ENCODE assay signal across 30 cellular contexts in genomic region chr17:8847891-8848290, GRCh38. TPM values are rescaled to one million over a fixed set of nuclear protein-coding genes. Genes with fewer than 3 reads are reported as not detected.
DNase-seq lines count a peak whose midpoint lies in the region; ATAC-seq, FAIRE-seq and TF ChIP-seq lines count a peak whose summit lies in the region.
"Had no signal": no experiment of that assay in that cellular context is flagged by ENCODE, and none has a peak within 500 bp of the region (broad histone marks: within the 10 kb centered on the region; RNA-seq: fewer than 3 reads in every experiment).

No MANE protein-coding gene starts in this region.

- H3K27ac ChIP-seq in heart left ventricle = peak overlapping the region; percentile 49 to 89 (median 70)
- peak overlapping the region; percentile 96 for H3K27ac ChIP-seq in right cardiac atrium (ENCODE audit: low read length)
- no peak overlapping the region for H3K27ac ChIP-seq in pancreas
- no peak overlapping the region for H3K27ac ChIP-seq in adrenal gland
- H3K27ac ChIP-seq: HL-60, PC-9 had no signal

- TF ChIP-seq POLR2A in heart left ventricle (IDR thresholded peaks at IDR 0.05) (no peak), adrenal gland (IDR thresholded peaks at IDR 0.05) (no peak)

- peak; percentile 72 for ATAC-seq in Right ventricle myocardium inferior
- ATAC-seq in heart left ventricle = peak; percentile 67 to 81 (median 76)
- peak; percentile 78 for ATAC-seq in right cardiac atrium
- ATAC-seq in pancreas = no peak
- no peak for ATAC-seq in GM18517 (IDR thresholded peaks at IDR 0.05; ENCODE audit: unreplicated experiment)
- ATAC-seq: HCT116 had no signal

- intact Hi-C loops in Right ventricle myocardium inferior (cut with DNase I) (no loop called here), cardiac septum (cut with DNase I) (no loop called here), heart left ventricle (cut with DNase I) (loop anchor here in 1 of 10 donors (5.0 kb wide), 1 partner anchor 39 kb away; no protein-coding TSS in a partner anchor), right cardiac atrium (cut with DNase I) (no loop called here), pancreas (cut with DNase I) (no loop called here), adrenal gland (cut with DNase I) (no loop called here)

- DNase-seq in Right ventricle myocardium inferior (ENCODE audit: missing footprints) = no peak
- no peak for DNase-seq in cardiac septum (ENCODE audit: low spot score)
- DNase-seq in heart left ventricle = peak in 2 of 5 donors; percentile 52
- no peak for DNase-seq in right cardiac atrium
- no peak for DNase-seq in pancreas
- no peak for DNase-seq in adrenal gland
- DNase-seq: 8988T; ACHN; BE2C; CD8-positive, alpha-beta memory T cell; DMS 273 treated with DMSO at 0.1 percent for 48 hours; DMS79; EL; GDM1; Karpas-422; NCI-H1092; NCI-H1417 treated with DMSO at 0.1 percent for 48 hours; NCI-H1694 treated with DMSO at 0.1 percent for 48 hours; NCI-H2081; NCI-H2227 treated with DMSO at 0.1 percent for 48 hours; NCI-H526 treated with DMSO at 0.1 percent for 48 hours; PC-9; SHP77 had no signal

- no peaks in the 10 kb centered on the region for H3K27me3 ChIP-seq in heart left ventricle
- no peaks in the 10 kb centered on the region for H3K27me3 ChIP-seq in right cardiac atrium (ENCODE audit: control insufficient read depth, insufficient read depth)
- no peaks in the 10 kb centered on the region for H3K27me3 ChIP-seq in pancreas
- no peaks in the 10 kb centered on the region for H3K27me3 ChIP-seq in adrenal gland
- H3K27me3 ChIP-seq: BE2C had no signal

- WGBS in heart left ventricle, 4 donors = 46 to 60% (median 55%) methylated on average over 2 of the region's 2 CpGs
- 67% methylated on average over 2 of the region's 2 CpGs for WGBS in right cardiac atrium
- 61 to 78% methylated on average over 2 of the region's 2 CpGs for WGBS in pancreas, 2 donors
- WGBS in adrenal gland, 4 donors = 32 to 52% (median 44%) methylated on average over 2 of the region's 2 CpGs

- no peak for TF ChIP-seq CTCF in heart left ventricle (IDR thresholded peaks at IDR 0.05)
- TF ChIP-seq CTCF in pancreas (IDR thresholded peaks at IDR 0.05) = no peak
- TF ChIP-seq CTCF in adrenal gland (IDR thresholded peaks at IDR 0.05) = no peak

- no peak for FAIRE-seq in pancreas (lab: Jason Lieb, UNC)
- FAIRE-seq: H1 had no signal

- H3K9me3 ChIP-seq in heart left ventricle (no peaks in the 10 kb centered on the region), right cardiac atrium (ENCODE audit: control insufficient read depth, low read length) (no peaks in the 10 kb centered on the region), pancreas (no peaks in the 10 kb centered on the region), adrenal gland (replicated peaks in 1 of 3) (no peaks in the 10 kb centered on the region)
- H3K9me3 ChIP-seq: BE2C had no signal

- no peak overlapping the region for H3K4me3 ChIP-seq in heart left ventricle
- no peak overlapping the region for H3K4me3 ChIP-seq in right cardiac atrium (ENCODE audit: low read length)
- no peak overlapping the region for H3K4me3 ChIP-seq in pancreas
- no peak overlapping the region for H3K4me3 ChIP-seq in adrenal gland
- H3K4me3 ChIP-seq: PC-9 had no signal

- H3K36me3 ChIP-seq in heart left ventricle (peaks cover 0 to 9% (median 0%) of the 10 kb centered on the region in 9 donors), pancreas (no peaks in the 10 kb centered on the region), adrenal gland (replicated peaks in 1 of 2) (no peaks in the 10 kb centered on the region)
- H3K36me3 ChIP-seq: BE2C had no signal

- H3K4me1 ChIP-seq in heart left ventricle (peaks cover 0 to 35% (median 8%) of the 10 kb centered on the region in 12 donors), right cardiac atrium (ENCODE audit: control insufficient read depth, insufficient read depth, low read length) (no peaks in the 10 kb centered on the region), pancreas (no peaks in the 10 kb centered on the region), adrenal gland (replicated peaks in 1 of 2) (no peaks in the 10 kb centered on the region)
- H3K4me1 ChIP-seq: BE2C had no signal

RNA-seq across cellular contexts. Expression of gene PIK3R6, which starts 19.6 kb away (rescaled TPM):
- total RNA-seq in Right ventricle myocardium inferior (0.78 TPM), cardiac septum (1.00 TPM), heart left ventricle (1 to 10 TPM in 6 of 9 donors, under 1 TPM in 3; 0.21 to 5.4 (median 1.1) TPM), right cardiac atrium (under 1 TPM; 0.36 to 0.91 (median 0.85) TPM), pancreas (1 to 10 TPM in 1 of 6 donors, under 1 TPM in 3, not detected in 2; 0.16 to 1.1 (median 0.39) TPM), adrenal gland (1 to 10 TPM in 3 of 8 donors, under 1 TPM in 5; 0.48 to 1.7 (median 0.84) TPM)
- polyA plus RNA-seq in heart left ventricle (under 1 TPM; 0.69 to 0.76 TPM), right cardiac atrium (0.86 TPM), pancreas (under 1 TPM; 0.16 to 0.23 TPM), adrenal gland (1 to 10 TPM in 1 of 3 donors, under 1 TPM in 2; 0.26 to 1.5 (median 0.94) TPM)
- total RNA-seq: NCI-H460, PC-9, RPMI7951 had no signal

RNA-seq across cellular contexts. Expression of gene MFSD6L, which starts 48.7 kb away (rescaled TPM):
- total RNA-seq in Right ventricle myocardium inferior (0.11 TPM), cardiac septum (not detected), heart left ventricle (under 1 TPM in 2 of 9 donors, not detected in 7; 0.21 to 0.43 TPM), right cardiac atrium (not detected), pancreas (1 to 10 TPM; 3.9 to 7.7 (median 4.8) TPM), adrenal gland (under 1 TPM in 2 of 8 donors, not detected in 6; 0.11 to 0.15 TPM)
- polyA plus RNA-seq in heart left ventricle (under 1 TPM in 1 of 2 donors, not detected in 1; 0.08 TPM), right cardiac atrium (0.14 TPM), pancreas (1 to 10 TPM; 3.3 to 3.4 TPM), adrenal gland (under 1 TPM in 2 of 3 donors, not detected in 1; 0.13 to 0.24 TPM)
- total RNA-seq: CD8-positive, alpha-beta memory T cell; NCI-H460; PC-9; RPMI7951; SK-MEL-5 had no signal
- polyA plus RNA-seq: CD8-positive, alpha-beta memory T cell had no signal

Comparison
In these comparisons a context has a peak if more than half of its experiments do, and no peak if none do; other contexts are left out.
1. ATAC-seq: peak in Right ventricle myocardium inferior (single experiment), heart left ventricle (4 of 4) and right cardiac atrium (2 of 2); none in pancreas (0 of 4) and GM18517 (single experiment).
2. H3K27ac ChIP-seq: peak in heart left ventricle (12 of 12) and right cardiac atrium (single experiment); none in pancreas (0 of 4) and adrenal gland (0 of 5).